9 cellular contexts compared by ENCODE assay signal in genomic region chr12:48454675-48455074, GRCh38. TPM values are rescaled to one million over a fixed set of nuclear protein-coding genes. Genes with fewer than 3 reads are reported as not detected.
DNase-seq lines count a peak whose midpoint lies in the region; ATAC-seq and TF ChIP-seq lines count a peak whose summit lies in the region.
"Had no signal": no experiment of that assay in that cellular context is flagged by ENCODE, and none has a peak within 500 bp of the region (broad histone marks: within the 10 kb centered on the region; RNA-seq: fewer than 3 reads in every experiment).

No MANE protein-coding gene starts in this region.

- 79 to 100% (median 82%) methylated on average over 1 of the region's 1 CpG for WGBS in heart left ventricle, 4 donors

- H3K4me3 ChIP-seq in heart left ventricle (no peak overlapping the region), fibroblast of mammary gland (ENCODE audit: control insufficient read depth, low read depth, low read length) (no peak overlapping the region), upper lobe of right lung (no peak overlapping the region)

- no peaks in the 10 kb centered on the region for H3K27me3 ChIP-seq in heart left ventricle
- no peaks in the 10 kb centered on the region for H3K27me3 ChIP-seq in upper lobe of right lung

- H3K27ac ChIP-seq in heart left ventricle (no peak overlapping the region), upper lobe of right lung (no peak overlapping the region)

- H3K36me3 ChIP-seq in heart left ventricle (no peaks in the 10 kb centered on the region), upper lobe of right lung (no peaks in the 10 kb centered on the region)

- peak in 11 of 12 donors; percentile 30 to 72 (median 62) for TF ChIP-seq CTCF in heart left ventricle (IDR thresholded peaks at IDR 0.05)
- peak; percentile 53 for TF ChIP-seq CTCF in fibroblast of mammary gland (conservative IDR thresholded peaks at IDR 0.05; ENCODE audit: control insufficient read depth, insufficient read depth, low read depth, low read length)
- TF ChIP-seq CTCF in upper lobe of right lung (IDR thresholded peaks at IDR 0.05) = peak; percentile 57

- peaks cover 6% of the 10 kb centered on the region for H3K9me3 Mint-ChIP-seq in activated naive CD4-positive, alpha-beta T cell treated with anti-CD3 and anti-CD28 coated beads, Interleukin-2, amount 10 ng/mL, durations not matched to agents 7 days and 5 days

- peaks cover 11% of the 10 kb centered on the region for H3K27me3 Mint-ChIP-seq in activated naive CD4-positive, alpha-beta T cell treated with anti-CD3 and anti-CD28 coated beads, Interleukin-2, amount 10 ng/mL, durations not matched to agents 7 days and 5 days

- H3K4me1 ChIP-seq in heart left ventricle (peaks cover 0 to 4% (median 0%) of the 10 kb centered on the region in 12 donors), upper lobe of right lung (no peaks in the 10 kb centered on the region)

- H3K27ac Mint-ChIP-seq in activated naive CD4-positive, alpha-beta T cell treated with anti-CD3 and anti-CD28 coated beads, Interleukin-2, amount 10 ng/mL, durations not matched to agents 7 days and 5 days = no peak overlapping the region

- no peak for TF ChIP-seq POLR2A in heart left ventricle (IDR thresholded peaks at IDR 0.05)

- intact Hi-C loops in heart left ventricle (cut with DNase I) (loop anchor here in 6 of 10 donors (5.0 to 10.0 kb wide), 6 partner anchors 160 to 372 kb away; no protein-coding TSS in a partner anchor), Right ventricle myocardium inferior (cut with DNase I) (no loop called here), upper lobe of right lung (cut with DNase I) (no loop called here), posterior vena cava (cut with DNase I) (loop anchor here in 1 of 2 donors (10.0 kb wide), 1 partner anchor 100 kb away; the partner anchor contains the start of gene ZNF641)

- H3K9me3 ChIP-seq in heart left ventricle (peaks cover 0 to 10% (median 0%) of the 10 kb centered on the region in 12 donors), upper lobe of right lung (no peaks in the 10 kb centered on the region)

- H3K36me3 Mint-ChIP-seq in activated naive CD4-positive, alpha-beta T cell treated with anti-CD3 and anti-CD28 coated beads, Interleukin-2, amount 10 ng/mL, durations not matched to agents 7 days and 5 days = no peaks in the 10 kb centered on the region

- H3K4me3 Mint-ChIP-seq in activated naive CD4-positive, alpha-beta T cell treated with anti-CD3 and anti-CD28 coated beads, Interleukin-2, amount 10 ng/mL, durations not matched to agents 7 days and 5 days = no peak overlapping the region

- no peaks in the 10 kb centered on the region for H3K4me1 Mint-ChIP-seq in activated naive CD4-positive, alpha-beta T cell treated with anti-CD3 and anti-CD28 coated beads, Interleukin-2, amount 10 ng/mL, durations not matched to agents 7 days and 5 days

- CTCF ChIA-PET in activated naive CD4-positive, alpha-beta T cell treated with anti-CD3 and anti-CD28 coated beads, Interleukin-2, amount 10 ng/mL, durations not matched to agents 7 days and 5 days (lab: Charles Lee) = no interaction called here

- DNase-seq in heart left ventricle = no peak
- DNase-seq in Right ventricle myocardium inferior (ENCODE audit: missing footprints) = no peak
- DNase-seq in OCI-M1 (lab: John Stamatoyannopoulos, UW) = peak; percentile 76
- DNase-seq in fibroblast of mammary gland (ENCODE audit: low read depth) = peak; percentile 57
- no peak for DNase-seq in upper lobe of right lung
- DNase-seq in posterior vena cava (ENCODE audit: low spot score) = no peak
- no peak for DNase-seq in activated effector memory CD4-positive, alpha-beta T cell treated with Interleukin-2 at 50 U/mL for 16 hours
- DNase-seq in activated naive CD4-positive, alpha-beta T cell treated with anti-CD3 and anti-CD28 coated beads, Interleukin-2, amount 10 ng/mL, durations not matched to agents 7 days and 5 days = no peak
- DNase-seq: NCI-H2227 treated with DMSO at 0.1 percent for 48 hours had no signal

- ATAC-seq in heart left ventricle (peak in 1 of 4 donors; percentile 52), Right ventricle myocardium inferior (no peak), upper lobe of right lung (peak; percentile 65)

RNA-seq across cellular contexts. Expression of gene ANP32D, which starts 17.7 kb away (rescaled TPM):
- total RNA-seq in heart left ventricle = not detected
- not detected for polyA plus RNA-seq in heart left ventricle
- total RNA-seq in Right ventricle myocardium inferior = not detected
- total RNA-seq in upper lobe of right lung = 0.43 TPM
- under 1 TPM in 1 of 2 donors, not detected in 1; 0.24 TPM for total RNA-seq in posterior vena cava

RNA-seq across cellular contexts. Expression of gene C12orf54, which starts 27.6 kb away (rescaled TPM):
- total RNA-seq in heart left ventricle (not detected), Right ventricle myocardium inferior (not detected), upper lobe of right lung (not detected), posterior vena cava (not detected)
- polyA plus RNA-seq in heart left ventricle = not detected

Comparison
In these comparisons a context has a peak if more than half of its experiments do, and no peak if none do; other contexts are left out.
1. intact Hi-C loops: an anchor here in heart left ventricle (5.0 to 10.0 kb wide); none called in Right ventricle myocardium inferior and upper lobe of right lung.
2. DNase-seq: peak in OCI-M1 (single experiment) and fibroblast of mammary gland (single experiment); none in heart left ventricle (0 of 5), Right ventricle myocardium inferior (single experiment), upper lobe of right lung (single experiment), posterior vena cava (single experiment), activated effector memory CD4-positive, alpha-beta T cell treated with Interleukin-2 at 50 U/mL for 16 hours (single experiment) and activated naive CD4-positive, alpha-beta T cell treated with anti-CD3 and anti-CD28 coated beads, Interleukin-2, amount 10 ng/mL, durations not matched to agents 7 days and 5 days (single experiment).
3. Peak in every context shown above with its lines, with median percentiles within 50 percentile points of each other: CTCF ChIP-seq.